24 cellular contexts compared by ENCODE assay signal in the genomic region with DNA sequence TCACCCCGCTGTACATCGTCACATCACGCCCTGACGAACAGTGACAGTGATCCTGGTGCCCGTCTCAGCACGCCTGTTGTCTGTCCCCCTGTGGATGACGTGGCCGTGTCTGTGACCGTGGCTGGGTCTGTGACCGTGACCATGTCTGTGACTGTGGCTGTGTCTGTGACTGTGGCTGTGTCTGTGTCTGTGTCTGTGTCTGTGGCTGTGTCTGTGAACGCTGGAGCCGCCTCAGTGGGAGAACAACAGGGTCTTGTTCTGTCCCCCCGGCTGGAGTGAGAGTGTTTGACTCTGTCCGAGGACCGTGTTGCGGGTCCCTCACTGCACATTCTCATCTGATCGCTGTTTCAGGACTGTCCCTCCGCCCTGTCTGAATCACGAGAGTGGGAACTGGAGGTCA.
DNase-seq lines count a peak whose midpoint lies in the region; ATAC-seq, FAIRE-seq and TF ChIP-seq lines count a peak whose summit lies in the region.
"Had no signal": no experiment of that assay in that cellular context is flagged by ENCODE, and none has a peak within 500 bp of the region (broad histone marks: within the 10 kb centered on the region; RNA-seq: fewer than 3 reads in every experiment).

No MANE protein-coding gene starts in this region.

- H2AFZ ChIP-seq in HepG2 (ENCODE audit: low read length) = no peak overlapping the region
- H2AFZ ChIP-seq in neural progenitor cell (replicated peaks) = no peak overlapping the region
- H2AFZ ChIP-seq in parathyroid adenoma = peak overlapping the region; percentile 64
- H2AFZ ChIP-seq: GM23338 had no signal

- no peaks in the 10 kb centered on the region for H3F3A ChIP-seq in neural progenitor cell (ENCODE audit: low read depth)

- TF ChIP-seq EP300 in HepG2 (IDR thresholded peaks at IDR 0.05; ENCODE audit: low read depth in 2 of 2, low read length in 2 of 2) (no peak), HepG2 (CRISPR knock-in tag; IDR thresholded peaks at IDR 0.05; ENCODE audit: borderline replicate concordance) (no peak)

- in situ Hi-C loops in HepG2 (cut with HindIII; ENCODE audit: extremely low pct_ligation_motif_present, low pct_unique_long_range_greater_than_20kb) = no loop called here

- no peak overlapping the region for H3K27ac ChIP-seq in HepG2 (ENCODE audit: extremely low read length, insufficient read depth, low read length)
- H3K27ac ChIP-seq in right lobe of liver = no peak overlapping the region
- no peak overlapping the region for H3K27ac ChIP-seq in neural progenitor cell
- H3K27ac ChIP-seq in parathyroid adenoma = peak overlapping the region; percentile 76
- H3K27ac ChIP-seq in tibial artery = no peak overlapping the region
- H3K27ac ChIP-seq: 22Rv1, BLaER1, C4-2B had no signal

- H3K79me2 ChIP-seq in HepG2 (ENCODE audit: insufficient read depth, low read length) (no peaks in the 10 kb centered on the region), neural progenitor cell (ENCODE audit: low read depth) (no peaks in the 10 kb centered on the region), parathyroid adenoma (no peaks in the 10 kb centered on the region)

- no peak for TF ChIP-seq RAD21 in HepG2 (CRISPR knock-in tag; IDR thresholded peaks at IDR 0.05)

- H3K4me3 ChIP-seq in HepG2 (replicated peaks in 1 of 3; ENCODE audit: insufficient read depth in 1 of 3, low read depth in 2 of 3, low read length in 3 of 3) (no peak overlapping the region), right lobe of liver (no peak overlapping the region), neural progenitor cell (no peak overlapping the region), parathyroid adenoma (ENCODE audit: low read depth, low read length) (no peak overlapping the region), tibial artery (no peak overlapping the region)
- H3K4me3 ChIP-seq: BLaER1, GM23338, HAP-1 had no signal

- H3K9me3 ChIP-seq in HepG2 (ENCODE audit: low read length) (no peaks in the 10 kb centered on the region; the same call in 1 of the 2 replicates), right lobe of liver (no peaks in the 10 kb centered on the region), neural progenitor cell (ENCODE audit: low read depth) (no peaks in the 10 kb centered on the region), parathyroid adenoma (ENCODE audit: control insufficient read depth, low read length) (no peaks in the 10 kb centered on the region), tibial artery (peaks cover 0 to 4% (median 0%) of the 10 kb centered on the region in 3 donors)
- H3K9me3 ChIP-seq: HAP-1 had no signal

- H3K36me3 ChIP-seq in HepG2 (replicated peaks in 1 of 2; ENCODE audit: control insufficient read depth in 1 of 2, insufficient read depth in 2 of 2, low read length in 2 of 2) (no peaks in the 10 kb centered on the region), right lobe of liver (no peaks in the 10 kb centered on the region), neural progenitor cell (no peaks in the 10 kb centered on the region), parathyroid adenoma (ENCODE audit: control insufficient read depth, insufficient read depth, low read length) (no peaks in the 10 kb centered on the region), tibial artery (no peaks in the 10 kb centered on the region)
- H3K36me3 ChIP-seq: HAP-1 had no signal

- no peak overlapping the region for H3K27ac Mint-ChIP-seq in neural progenitor cell
- H3K27ac Mint-ChIP-seq: B cell; CD8-positive, alpha-beta T cell; GM23338; HFFc6 had no signal

- peaks cover 0 to 42% of the 10 kb centered on the region in 2 experiments; a peak in 3 of 5 replicates for H3K27me3 ChIP-seq in HepG2 (ENCODE audit: control insufficient read depth in 1 of 2, insufficient read depth in 2 of 2, low read length in 2 of 2)
- no peaks in the 10 kb centered on the region for H3K27me3 ChIP-seq in right lobe of liver
- no peaks in the 10 kb centered on the region for H3K27me3 ChIP-seq in neural progenitor cell
- H3K27me3 ChIP-seq in parathyroid adenoma (ENCODE audit: control insufficient read depth, insufficient read depth, low read length) = no peaks in the 10 kb centered on the region
- H3K27me3 ChIP-seq in tibial artery = no peaks in the 10 kb centered on the region
- H3K27me3 ChIP-seq: BLaER1 had no signal

- DNase-seq in HepG2 (ENCODE audit: low spot score) = no peak
- DNase-seq in right lobe of liver = no peak
- DNase-seq in neural progenitor cell (ENCODE audit: low spot score) = no peak
- no peak for DNase-seq in urothelium cell line (ENCODE audit: low spot score)
- no peak for DNase-seq in NCI-H748 (lab: John Stamatoyannopoulos, UW; ENCODE audit: unreplicated experiment)
- no peak for DNase-seq in tibial artery
- DNase-seq: Caco-2; CD4-positive, CD25-positive, alpha-beta regulatory T cell; CD8-positive, alpha-beta T cell; DMS153; DND-41; HFFc6 had no signal

- no peak for TF ChIP-seq POLR2A in HepG2 (IDR thresholded peaks at IDR 0.05; ENCODE audit: insufficient read depth in 1 of 2, low read depth in 2 of 2, low read length in 2 of 2)
- no peak for TF ChIP-seq POLR2A in right lobe of liver (IDR thresholded peaks at IDR 0.05)

- H3K27me3 Mint-ChIP-seq in neural progenitor cell (ENCODE audit: insufficient read depth, low read depth) = peaks cover 10% of the 10 kb centered on the region
- H3K27me3 Mint-ChIP-seq: B cell; CD4-positive, CD25-positive, alpha-beta regulatory T cell had no signal

- peak overlapping the region; percentile 56 for H3K4me3 Mint-ChIP-seq in neural progenitor cell
- H3K4me3 Mint-ChIP-seq: B cell; CD4-positive, CD25-positive, alpha-beta regulatory T cell; CD8-positive, alpha-beta T cell; GM23338; HFFc6 had no signal

- peaks cover 9% of the 10 kb centered on the region for H3K9me3 Mint-ChIP-seq in neural progenitor cell

- TF ChIP-seq CTCF in HepG2 (CRISPR knock-in tag; IDR thresholded peaks at IDR 0.05) (no peak), right lobe of liver (IDR thresholded peaks at IDR 0.05) (no peak), neural progenitor cell (IDR thresholded peaks at IDR 0.05) (no peak), parathyroid adenoma (IDR thresholded peaks at IDR 0.05) (no peak), tibial artery (IDR thresholded peaks at IDR 0.05) (no peak)

- H3K9ac ChIP-seq in HepG2 (ENCODE audit: insufficient read depth, low read depth, low read length) = no peak overlapping the region
- H3K9ac ChIP-seq in neural progenitor cell = no peak overlapping the region
- H3K9ac ChIP-seq in parathyroid adenoma = no peak overlapping the region
- H3K9ac ChIP-seq: BLaER1 had no signal

- POLR2A ChIA-PET in HepG2 (lab: Yijun Ruan, JAX) = no interaction called here

- no TSS peak for BruUV-seq in HepG2 (replicated peaks; lab: Mats Ljungman, UMichigan)

- H3K4me2 ChIP-seq in HepG2 (ENCODE audit: low read depth, low read length) (no peak overlapping the region), neural progenitor cell (no peak overlapping the region), parathyroid adenoma (ENCODE audit: low read length) (no peak overlapping the region)
- H3K4me2 ChIP-seq: BLaER1, GM23338 had no signal

- H4K20me1 ChIP-seq in HepG2 (ENCODE audit: insufficient read depth, low read length) = no peaks in the 10 kb centered on the region
- no peaks in the 10 kb centered on the region for H4K20me1 ChIP-seq in neural progenitor cell (ENCODE audit: low read depth)
- H4K20me1 ChIP-seq: BLaER1 had no signal

- no peak for FAIRE-seq in HepG2 (lab: Jason Lieb, UNC)
- peak; percentile 70 for FAIRE-seq in urothelium cell line (lab: Jason Lieb, UNC)
- FAIRE-seq: A204.1, G401.6, GM12892, GM19239 had no signal

- CTCF ChIA-PET in HepG2 (lab: Yijun Ruan, JAX; ENCODE audit: low intra/inter-chr PET ratio, low total read pairs) = no interaction called here

- WGBS in HepG2 (ENCODE audit: low lambda C conversion rate) = 55% methylated on average over 10 of the region's 19 CpGs
- 78% methylated on average over 13 of the region's 19 CpGs for WGBS in right lobe of liver (ENCODE audit: insufficient coverage, low coverage, low lambda C conversion rate, missing lambda C conversion rate)

- ATAC-seq in HepG2 = no peak
- ATAC-seq in right lobe of liver = no peak
- ATAC-seq in GM21360 (IDR thresholded peaks at IDR 0.05; ENCODE audit: unreplicated experiment) = no peak
- ATAC-seq: CD8-positive, alpha-beta T cell; GM23338 had no signal

- no peaks in the 10 kb centered on the region for H3K36me3 Mint-ChIP-seq in neural progenitor cell
- H3K36me3 Mint-ChIP-seq: CD4-positive, CD25-positive, alpha-beta regulatory T cell; CD8-positive, alpha-beta T cell had no signal

- no peaks in the 10 kb centered on the region for H3K4me1 Mint-ChIP-seq in neural progenitor cell
- H3K4me1 Mint-ChIP-seq: B cell; CD4-positive, CD25-positive, alpha-beta regulatory T cell; GM23338 had no signal

- H3K4me1 ChIP-seq in HepG2 (ENCODE audit: insufficient read depth, low read length) = no peaks in the 10 kb centered on the region
- no peaks in the 10 kb centered on the region for H3K4me1 ChIP-seq in right lobe of liver
- H3K4me1 ChIP-seq in neural progenitor cell = no peaks in the 10 kb centered on the region
- peaks cover 5% of the 10 kb centered on the region for H3K4me1 ChIP-seq in parathyroid adenoma
- no peaks in the 10 kb centered on the region for H3K4me1 ChIP-seq in tibial artery
- H3K4me1 ChIP-seq: Caco-2, HAP-1 had no signal

- intact Hi-C loops in HepG2 (cut with micrococcal nuclease; ENCODE audit: unreplicated experiment) (no loop called here), right lobe of liver (cut with DNase I) (no loop called here), tibial artery (cut with DNase I; ENCODE audit: low total_unique reads) (no loop called here)

TF ChIP-seq in HepG2, 621 proteins besides CTCF, POLR2A, EP300 and RAD21:
- TF ChIP-seq ZNF577 (CRISPR knock-in tag; IDR thresholded peaks at IDR 0.05; ENCODE audit: borderline replicate concordance, low read depth) = no peak
- TF ChIP-seq CREB1 (IDR thresholded peaks at IDR 0.05) = peak; percentile 13; the same call in 1 of the 2 replicates
- TF ChIP-seq CREB1 (CRISPR knock-in tag; IDR thresholded peaks at IDR 0.05) = no peak
TF ChIP-seq in HepG2: peak in this region for 1.
